ENCODE assay signal across 8 cellular contexts in genomic region chr13:41457589-41458186, GRCh38. TPM values are rescaled to one million over a fixed set of nuclear protein-coding genes. Genes with fewer than 3 reads are reported as not detected.
DNase-seq lines count a peak whose midpoint lies in the region; ATAC-seq lines count a peak whose summit lies in the region.

No MANE protein-coding gene starts in this region.

- H3K27me3 ChIP-seq in BLaER1 treated with 17β-estradiol and CSF1 and Interleukin-3, amounts not matched to agents 10 nM and 100 nM: peaks cover 45 to 67% (median 62%) of the 10 kb centered on the region in 11 experiments
- peaks cover 12% of the 10 kb centered on the region; the same call in 1 of the 2 replicates for H3K27me3 ChIP-seq in MG63

- H3K4me1 Mint-ChIP-seq in activated naive CD8-positive, alpha-beta T cell treated with anti-CD3 and anti-CD28 coated beads for 36 hours: peaks cover 40% of the 10 kb centered on the region

- DNase-seq in MG63: no peak
- DNase-seq in activated naive CD8-positive, alpha-beta T cell treated with anti-CD3 and anti-CD28 coated beads for 36 hours: peak; percentile 57
- peak; percentile 57 for DNase-seq in stimulated activated CD4-positive, alpha-beta T cell treated with anti-CD3 and anti-CD28 coated beads, Interleukin-15, amount 100 ng/mL, for 24 hours
- DNase-seq in NCI-H1930 (lab: John Stamatoyannopoulos, UW): no peak
- no peak for DNase-seq in NCI-H2029 (lab: John Stamatoyannopoulos, UW)

- peak; percentile 8 for ATAC-seq in GM21526 (IDR thresholded peaks at IDR 0.05; ENCODE audit: low FRiP score, unreplicated experiment)

- H3K36me3 ChIP-seq in BLaER1 treated with 17β-estradiol and CSF1 and Interleukin-3, amounts not matched to agents 10 nM and 100 nM: no peaks in the 10 kb centered on the region; a peak in 1 of 22 replicates
- H3K36me3 ChIP-seq in MG63: no peaks in the 10 kb centered on the region

- peak overlapping the region; percentile 43 to 89 (median 62); a peak in 19 of 22 replicates for H3K9ac ChIP-seq in BLaER1 treated with 17β-estradiol and CSF1 and Interleukin-3, amounts not matched to agents 10 nM and 100 nM

- H3K27me3 Mint-ChIP-seq in activated naive CD8-positive, alpha-beta T cell treated with anti-CD3 and anti-CD28 coated beads for 36 hours: peaks cover 6% of the 10 kb centered on the region

- peaks cover 15 to 51% (median 26%) of the 10 kb centered on the region in 10 experiments for H3K4me1 ChIP-seq in BLaER1 treated with 17β-estradiol and CSF1 and Interleukin-3, amounts not matched to agents 10 nM and 100 nM

- H3K36me3 Mint-ChIP-seq in activated naive CD8-positive, alpha-beta T cell treated with anti-CD3 and anti-CD28 coated beads for 36 hours: peaks cover 33% of the 10 kb centered on the region

- peak overlapping the region; percentile 57 to 75 (median 66) for H3K4me3 ChIP-seq in BLaER1 treated with 17β-estradiol and CSF1 and Interleukin-3, amounts not matched to agents 10 nM and 100 nM
- H3K4me3 ChIP-seq in MG63 (peak overlapping the region; percentile 45), iPS-18c (ENCODE audit: insufficient read depth, low read depth, low read length) (peak overlapping the region; percentile 60)

- H4K20me1 ChIP-seq in BLaER1 treated with 17β-estradiol and CSF1 and Interleukin-3, amounts not matched to agents 10 nM and 100 nM: peaks cover 0 to 11% (median 0%) of the 10 kb centered on the region in 11 experiments; a peak in 3 of 22 replicates

- peaks cover 6% of the 10 kb centered on the region for H3K9me3 Mint-ChIP-seq in activated naive CD8-positive, alpha-beta T cell treated with anti-CD3 and anti-CD28 coated beads for 36 hours

- peaks cover 0 to 27% (median 18%) of the 10 kb centered on the region in 11 experiments; a peak in 18 of 22 replicates for H3K9me3 ChIP-seq in BLaER1 treated with 17β-estradiol and CSF1 and Interleukin-3, amounts not matched to agents 10 nM and 100 nM (replicated peaks in 1 of 11)
- no peaks in the 10 kb centered on the region for H3K9me3 ChIP-seq in MG63
- no peaks in the 10 kb centered on the region for H3K9me3 ChIP-seq in iPS-18c (ENCODE audit: control insufficient read depth, insufficient read depth, low read length)

- peak overlapping the region; percentile 91 for H3K4me3 Mint-ChIP-seq in activated naive CD8-positive, alpha-beta T cell treated with anti-CD3 and anti-CD28 coated beads for 36 hours

- peak overlapping the region; percentile 95 to 99 (median 98) for H3K4me2 ChIP-seq in BLaER1 treated with 17β-estradiol and CSF1 and Interleukin-3, amounts not matched to agents 10 nM and 100 nM

- peak overlapping the region; percentile 96 for H3K27ac Mint-ChIP-seq in activated naive CD8-positive, alpha-beta T cell treated with anti-CD3 and anti-CD28 coated beads for 36 hours

- H3K27ac ChIP-seq in BLaER1 treated with 17β-estradiol and CSF1 and Interleukin-3, amounts not matched to agents 10 nM and 100 nM: peak overlapping the region in 4 of 11 experiments; percentile 51 to 82 (median 66); a peak in 7 of 22 replicates

RNA-seq across cellular contexts. Expression of gene RGCC, which starts 0.3 kb away (rescaled TPM):
- 1.7 TPM in 1 of 2 replicates, not detected in the other for total RNA-seq in MG63 (2014; rRNA removed; shearing (Covaris generic); ENCODE audit: low replicate concordance)
- total RNA-seq in activated naive CD8-positive, alpha-beta T cell treated with anti-CD3 and anti-CD28 coated beads for 36 hours: 100 to 1,000 TPM; 111 to 117 TPM

Comparison
In these comparisons a context has a peak if more than half of its experiments do, and no peak if none do; other contexts are left out.
1. DNase-seq: peak in activated naive CD8-positive, alpha-beta T cell treated with anti-CD3 and anti-CD28 coated beads for 36 hours (single experiment) and stimulated activated CD4-positive, alpha-beta T cell treated with anti-CD3 and anti-CD28 coated beads, Interleukin-15, amount 100 ng/mL, for 24 hours (single experiment); none in MG63 (single experiment), NCI-H1930 (0 of 2) and NCI-H2029 (single experiment).
2. RNA of gene RGCC, which starts 0.3 kb away (total RNA-seq): 111 to 117 TPM in activated naive CD8-positive, alpha-beta T cell treated with anti-CD3 and anti-CD28 coated beads for 36 hours; 1.7 TPM in MG63; every median in the first group is over 10 times any median in the second.
3. Peak in every context shown above with its lines, with median percentiles within 50 percentile points of each other: H3K4me3 ChIP-seq.